Comparison of ENCODE assay signal across 13 cellular contexts in the genomic region with DNA sequence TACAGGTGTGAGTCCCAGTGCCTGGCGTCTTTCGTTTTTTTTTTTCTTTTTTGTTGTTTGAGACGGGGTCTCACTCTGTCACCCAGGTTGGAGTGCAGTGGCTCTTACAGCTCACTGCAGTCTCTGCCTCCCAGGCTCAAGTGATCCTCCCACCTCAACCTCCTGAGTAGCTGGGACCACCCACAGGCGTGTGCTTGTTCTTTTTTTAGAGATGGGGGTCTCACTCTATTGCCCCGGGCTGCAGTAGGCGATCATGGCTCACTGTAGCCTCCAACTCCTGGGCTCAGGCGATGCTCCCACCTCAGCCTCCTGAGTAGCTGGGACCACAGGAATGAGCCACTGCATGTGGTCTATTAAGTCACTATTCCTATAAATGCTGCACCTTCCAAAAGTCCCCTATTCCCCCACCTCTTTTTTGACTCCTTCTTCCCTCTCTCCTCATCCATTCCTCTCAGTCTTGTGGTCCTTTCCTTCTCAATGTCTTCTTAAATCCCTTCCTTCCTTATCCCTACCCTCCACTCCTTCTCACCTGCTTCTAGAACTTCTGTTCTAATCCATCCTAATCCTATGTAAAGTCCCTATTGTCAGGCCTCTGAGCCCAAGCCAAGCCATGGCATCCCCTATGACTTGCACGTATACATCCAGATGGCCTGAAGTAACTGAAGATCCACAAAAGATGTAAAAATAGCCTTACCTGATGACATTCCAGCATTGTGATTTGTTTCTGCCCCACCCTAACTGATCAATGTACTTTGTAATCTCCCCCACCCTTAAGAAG. TPM values are rescaled to one million over a fixed set of nuclear protein-coding genes. Genes with fewer than 3 reads are reported as not detected.
DNase-seq lines count a peak whose midpoint lies in the region; ATAC-seq and TF ChIP-seq lines count a peak whose summit lies in the region.
"Had no signal": no experiment of that assay in that cellular context is flagged by ENCODE, and none has a peak within 500 bp of the region (broad histone marks: within the 10 kb centered on the region; RNA-seq: fewer than 3 reads in every experiment).

No MANE protein-coding gene starts in this region.

- POLR2A ChIA-PET in activated CD4-positive, alpha-beta memory T cell treated with anti-CD3 and anti-CD28 coated beads for 36 hours (lab: Charles Lee) = interaction anchor here (0.6 to 1.4 kb wide), 2 partner anchors 9 to 61 kb away, joined by 3 to 10 read pairs; partner anchors contain the start of genes GGA3 and MRPS7

- H3K27me3 ChIP-seq in lower lobe of right lung (ENCODE audit: low read depth) = no peaks in the 10 kb centered on the region

- no peak for TF ChIP-seq CTCF in lower lobe of right lung (IDR thresholded peaks at IDR 0.05)

- H3K4me1 ChIP-seq in lower lobe of right lung = peaks cover 33% of the 10 kb centered on the region

- H3K36me3 ChIP-seq in lower lobe of right lung = peaks cover 12% of the 10 kb centered on the region

- peaks cover 88% of the 10 kb centered on the region for H3K4me1 Mint-ChIP-seq in activated naive CD4-positive, alpha-beta T cell treated with anti-CD3 and anti-CD28 coated beads, Interleukin-2, amount 50 U/mL, for 24 hours
- H3K4me1 Mint-ChIP-seq in activated CD4-positive, alpha-beta memory T cell treated with anti-CD3 and anti-CD28 coated beads for 36 hours (ENCODE audit: low read depth) = peaks cover 75% of the 10 kb centered on the region

- no peaks in the 10 kb centered on the region for H3K9me3 ChIP-seq in lower lobe of right lung

- intact Hi-C loops in activated CD4-positive, alpha-beta memory T cell treated with anti-CD3 and anti-CD28 coated beads for 36 hours (cut with micrococcal nuclease) = no loop called here
- intact Hi-C loops in lower lobe of right lung (cut with DNase I) = no loop called here

- H3K27me3 Mint-ChIP-seq in activated naive CD4-positive, alpha-beta T cell treated with anti-CD3 and anti-CD28 coated beads, Interleukin-2, amount 50 U/mL, for 24 hours = no peaks in the 10 kb centered on the region
- no peaks in the 10 kb centered on the region for H3K27me3 Mint-ChIP-seq in activated CD4-positive, alpha-beta memory T cell treated with anti-CD3 and anti-CD28 coated beads for 36 hours

- peaks cover 5% of the 10 kb centered on the region for H3K36me3 Mint-ChIP-seq in activated naive CD4-positive, alpha-beta T cell treated with anti-CD3 and anti-CD28 coated beads, Interleukin-2, amount 50 U/mL, for 24 hours
- H3K36me3 Mint-ChIP-seq in activated CD4-positive, alpha-beta memory T cell treated with anti-CD3 and anti-CD28 coated beads for 36 hours = peaks cover 3% of the 10 kb centered on the region

- no peak overlapping the region for H3K27ac ChIP-seq in lower lobe of right lung
- H3K27ac ChIP-seq: RWPE1 had no signal

- DNase-seq in activated naive CD4-positive, alpha-beta T cell treated with Interleukin-2 at 50 U/mL for 16 hours = no peak
- DNase-seq in activated CD4-positive, alpha-beta memory T cell treated with anti-CD3 and anti-CD28 coated beads for 36 hours = no peak
- DNase-seq in hippocampal formation (lab: John Stamatoyannopoulos, UW) = no peak
- no peak for DNase-seq in lower lobe of right lung
- DNase-seq: activated CD4-positive, alpha-beta T cell treated with anti-CD3 and anti-CD28 coated beads for 4 hours; erythroblast; NCI-H1417 had no signal

- CTCF ChIA-PET in activated CD4-positive, alpha-beta memory T cell treated with anti-CD3 and anti-CD28 coated beads for 36 hours (lab: Charles Lee) = interaction anchor here (0.6 to 1.0 kb wide), 2 partner anchors 9 to 192 kb away, joined by 3 to 7 read pairs; partner anchors contain the start of genes GGA3 and MRPS7

- H3K27ac Mint-ChIP-seq in activated naive CD4-positive, alpha-beta T cell treated with anti-CD3 and anti-CD28 coated beads, Interleukin-2, amount 50 U/mL, for 24 hours = peak overlapping the region; percentile 90
- H3K27ac Mint-ChIP-seq in activated CD4-positive, alpha-beta memory T cell treated with anti-CD3 and anti-CD28 coated beads for 36 hours = peak overlapping the region; percentile 90

- H3K9me3 Mint-ChIP-seq in activated naive CD4-positive, alpha-beta T cell treated with anti-CD3 and anti-CD28 coated beads, Interleukin-2, amount 50 U/mL, for 24 hours = no peaks in the 10 kb centered on the region
- no peaks in the 10 kb centered on the region for H3K9me3 Mint-ChIP-seq in activated CD4-positive, alpha-beta memory T cell treated with anti-CD3 and anti-CD28 coated beads for 36 hours

- H3K4me3 Mint-ChIP-seq in activated naive CD4-positive, alpha-beta T cell treated with anti-CD3 and anti-CD28 coated beads, Interleukin-2, amount 50 U/mL, for 24 hours = peak overlapping the region; percentile 69
- no peak overlapping the region for H3K4me3 Mint-ChIP-seq in activated CD4-positive, alpha-beta memory T cell treated with anti-CD3 and anti-CD28 coated beads for 36 hours

- ATAC-seq in esophagus mucosa (peak; percentile 58), HG03039 (IDR thresholded peaks at IDR 0.05; ENCODE audit: unreplicated experiment) (no peak), GM18868 (IDR thresholded peaks at IDR 0.05; ENCODE audit: unreplicated experiment) (no peak), lower lobe of right lung (no peak)

- H3K4me3 ChIP-seq in lower lobe of right lung = no peak overlapping the region
- H3K4me3 ChIP-seq: lung had no signal

RNA-seq across cellular contexts. Expression of gene GGA3, which starts 9.2 kb away (rescaled TPM):
- total RNA-seq in activated CD4-positive, alpha-beta memory T cell treated with anti-CD3 and anti-CD28 coated beads for 36 hours = 10 to 100 TPM; 68.5 to 70.7 TPM
- total RNA-seq in esophagus mucosa = 20.6 TPM
- total RNA-seq in lower lobe of right lung = 68.6 TPM

RNA-seq across cellular contexts. Expression of gene MRPS7, which starts 9.5 kb away (rescaled TPM):
- total RNA-seq in activated CD4-positive, alpha-beta memory T cell treated with anti-CD3 and anti-CD28 coated beads for 36 hours = 10 to 100 TPM; 72.9 to 76.1 TPM
- 59.1 TPM for total RNA-seq in esophagus mucosa
- 38.3 TPM for total RNA-seq in lower lobe of right lung

RNA-seq across cellular contexts. Expression of gene MIF4GD, which starts 18.8 kb away (rescaled TPM):
- 10 to 100 TPM; 50.2 to 57.2 TPM for total RNA-seq in activated CD4-positive, alpha-beta memory T cell treated with anti-CD3 and anti-CD28 coated beads for 36 hours
- total RNA-seq in esophagus mucosa (18.4 TPM), lower lobe of right lung (32.1 TPM)

RNA-seq across cellular contexts. Expression of gene SLC25A19, which starts 37.0 kb away (rescaled TPM):
- 10 to 100 TPM; 57.9 to 62.3 TPM for total RNA-seq in activated CD4-positive, alpha-beta memory T cell treated with anti-CD3 and anti-CD28 coated beads for 36 hours
- total RNA-seq in esophagus mucosa (9.2 TPM), lower lobe of right lung (41.5 TPM)

RNA-seq across cellular contexts. Expression of gene NUP85, which starts 46.7 kb away (rescaled TPM):
- total RNA-seq in activated CD4-positive, alpha-beta memory T cell treated with anti-CD3 and anti-CD28 coated beads for 36 hours = 100 to 1,000 TPM; 125 to 132 TPM
- total RNA-seq in esophagus mucosa (43.0 TPM), lower lobe of right lung (66.8 TPM)
